20 cellular contexts compared by ENCODE assay signal in genomic region chr6:167782698-167783517, GRCh38.
"Had no signal": no experiment of that assay in that cellular context is flagged by ENCODE, and none has a peak within 500 bp of the region (broad histone marks: within the 10 kb centered on the region; RNA-seq: fewer than 3 reads in every experiment).

No MANE protein-coding gene starts in this region.

- H3K27ac ChIP-seq: heart right ventricle, left lung, pancreas, upper lobe of left lung, WERI-Rb-1 had no signal

- H3K9me3 ChIP-seq: heart right ventricle, left lung, pancreas, upper lobe of left lung had no signal

- ATAC-seq: activated CD8-positive, alpha-beta memory T cell treated with anti-CD3 and anti-CD28 coated beads, Interleukin-2, amount 10 ng/mL, durations not matched to agents 7 days and 5 days; activated CD8-positive, alpha-beta T cell treated with anti-CD3 and anti-CD28 coated beads for 36 hours; heart right ventricle; left lung; natural killer cell; pancreas; sciatic nerve; stimulated activated naive CD8-positive, alpha-beta T cell treated with anti-CD3 and anti-CD28 coated beads, Interleukin-15, Interleukin-2, amounts not matched to agents 100 U/mL and 50 U/mL, for 24 hours had no signal

- H3K27me3 ChIP-seq: heart right ventricle, left lung, pancreas, upper lobe of left lung had no signal

- DNase-seq: activated CD4-positive, alpha-beta T cell treated with anti-CD3 and anti-CD28 coated beads, Interleukin-2, amount 10 ng/mL, durations not matched to agents 7 days and 5 days; activated CD4-positive, CD25-positive, alpha-beta regulatory T cell treated with anti-CD3 and anti-CD28 coated beads, Interleukin-2, amount 50 U/mL, for 72 hours; activated CD8-positive, alpha-beta memory T cell treated with anti-CD3 and anti-CD28 coated beads, Interleukin-2, amount 10 ng/mL, durations not matched to agents 7 days and 5 days; activated CD8-positive, alpha-beta T cell treated with anti-CD3 and anti-CD28 coated beads for 36 hours; activated effector memory CD4-positive, alpha-beta T cell treated with anti-CD3 and anti-CD28 coated beads, Interleukin-2, amount 50 U/mL, for 16 hours; activated naive CD4-positive, alpha-beta T cell treated with anti-CD3 and anti-CD28 coated beads, Interleukin-2, amount 10 ng/mL, durations not matched to agents 7 days and 5 days; activated T-cell treated with anti-CD3 and anti-CD28 coated beads for 4 hours; effector CD4-positive, alpha-beta T cell; erythroblast; foreskin fibroblast; heart right ventricle; left lung; natural killer cell; pancreas; stimulated activated CD4-positive, alpha-beta T cell treated with anti-CD3 and anti-CD28 coated beads, Interleukin-4, amount 100 ng/mL, for 4 hours; stimulated activated naive CD8-positive, alpha-beta T cell treated with anti-CD3 and anti-CD28 coated beads, Interleukin-15, Interleukin-2, amounts not matched to agents 100 U/mL and 50 U/mL, for 24 hours; T-helper 1 cell; upper lobe of left lung; WERI-Rb-1 had no signal

- H3K4me3 ChIP-seq: heart right ventricle, left lung, pancreas, upper lobe of left lung had no signal

- H3K36me3 ChIP-seq: heart right ventricle, left lung, pancreas, upper lobe of left lung, WERI-Rb-1 had no signal

- H3K4me1 ChIP-seq: left lung, pancreas had no signal
